In the genomic region with DNA sequence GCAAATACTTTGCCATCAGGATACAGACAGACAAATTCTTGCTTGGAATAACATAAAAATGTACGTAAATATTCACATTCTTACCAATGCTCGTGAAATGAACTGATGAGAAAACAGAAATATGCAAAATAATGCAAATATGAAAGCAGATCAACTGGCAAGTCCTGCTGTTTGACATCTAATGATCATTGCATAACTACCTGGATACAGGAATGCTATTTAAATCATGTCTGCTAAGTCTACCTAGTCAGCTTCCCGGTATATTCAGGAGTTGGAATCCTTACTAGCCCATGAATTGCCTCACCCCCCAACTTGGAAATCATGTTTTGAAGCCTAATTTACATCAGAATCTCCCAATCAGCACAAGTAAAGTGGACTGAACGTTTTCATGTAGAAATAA, we compare ENCODE assay signal across 6 cellular contexts.
"Had no signal": no experiment of that assay in that cellular context is flagged by ENCODE, and none has a peak within 500 bp of the region (broad histone marks: within the 10 kb centered on the region; RNA-seq: fewer than 3 reads in every experiment).

No MANE protein-coding gene starts in this region.

- H2AFZ ChIP-seq: GM23338 had no signal

- H3K27ac Mint-ChIP-seq: GM23338, H9 had no signal

- H3K4me1 Mint-ChIP-seq: GM23338, H9 had no signal

- H3K4me3 Mint-ChIP-seq: GM23338, H9 had no signal

- H3K4me2 ChIP-seq: GM23338 had no signal

- H3K9me3 Mint-ChIP-seq: H9 had no signal

- DNase-seq: H9, HCEC 1CT, IMR-90, KG1 had no signal

- H3K4me3 ChIP-seq: GM23338, K562 had no signal
